ENCODE assay signal across 8 cellular contexts in genomic region chr19:1384478-1385110, GRCh38. TPM values are rescaled to one million over a fixed set of nuclear protein-coding genes. Genes with fewer than 3 reads are reported as not detected.
A peak's percentile ranks its signal among the peaks of the same experiment; 100 is the strongest.
DNase-seq lines count a peak whose midpoint lies in the region; ATAC-seq, FAIRE-seq and TF ChIP-seq lines count a peak whose summit lies in the region.

No MANE protein-coding gene starts in this region.

- no peak overlapping the region for H2AFZ ChIP-seq in HepG2 (ENCODE audit: low read length)

- H3K9me3 Mint-ChIP-seq in activated T-cell treated with anti-CD3 and anti-CD28 coated beads, Interleukin-2, amount 50 U/mL, for 24 hours = no peaks in the 10 kb centered on the region

- H3K27ac ChIP-seq in adrenal gland = peak overlapping the region in 4 of 5 donors; percentile 67 to 91 (median 84)
- H3K27ac ChIP-seq in HepG2 (ENCODE audit: extremely low read length, insufficient read depth, low read length) = peak overlapping the region; percentile 73
- peak overlapping the region; percentile 84 to 90 for H3K27ac ChIP-seq in tibial artery

- no peak for TF ChIP-seq RAD21 in HepG2 (CRISPR knock-in tag; IDR thresholded peaks at IDR 0.05)

- in situ Hi-C loops in HepG2 (cut with HindIII; ENCODE audit: extremely low pct_ligation_motif_present, low pct_unique_long_range_greater_than_20kb) = no loop called here

- ATAC-seq in HepG2 (no peak), HG02852 (IDR thresholded peaks at IDR 0.05; ENCODE audit: unreplicated experiment) (no peak)

- H3K9me3 ChIP-seq in adrenal gland (replicated peaks in 1 of 3) (no peaks in the 10 kb centered on the region), HepG2 (ENCODE audit: low read length) (no peaks in the 10 kb centered on the region), tibial artery (no peaks in the 10 kb centered on the region)

- H3K4me3 ChIP-seq in adrenal gland (peak overlapping the region in 3 of 4 donors; percentile 80 to 87 (median 87)), HepG2 (replicated peaks in 1 of 3; ENCODE audit: insufficient read depth in 1 of 3, low read depth in 2 of 3, low read length in 3 of 3) (peak overlapping the region; percentile 73 to 95 (median 94)), tibial artery (peak overlapping the region; percentile 89 to 92)

- peaks cover 27% of the 10 kb centered on the region for H3K4me1 Mint-ChIP-seq in activated T-cell treated with anti-CD3 and anti-CD28 coated beads, Interleukin-2, amount 50 U/mL, for 24 hours (ENCODE audit: low read depth)

- H3K9ac ChIP-seq in HepG2 (ENCODE audit: insufficient read depth, low read depth, low read length) = peak overlapping the region; percentile 86

- peaks cover 28 to 35% of the 10 kb centered on the region in 2 donors for H3K4me1 ChIP-seq in adrenal gland (replicated peaks in 1 of 2)
- H3K4me1 ChIP-seq in HepG2 (ENCODE audit: insufficient read depth, low read length) = peaks cover 30% of the 10 kb centered on the region
- peaks cover 0 to 31% (median 21%) of the 10 kb centered on the region in 4 donors for H3K4me1 ChIP-seq in tibial artery

- H3K27me3 ChIP-seq in adrenal gland (no peaks in the 10 kb centered on the region), HepG2 (ENCODE audit: control insufficient read depth in 1 of 2, insufficient read depth in 2 of 2, low read length in 2 of 2) (no peaks in the 10 kb centered on the region; a peak in 1 of 5 replicates), tibial artery (no peaks in the 10 kb centered on the region)

- peaks cover 38% of the 10 kb centered on the region for H3K36me3 Mint-ChIP-seq in activated T-cell treated with anti-CD3 and anti-CD28 coated beads, Interleukin-2, amount 50 U/mL, for 24 hours (ENCODE audit: low read depth)

- intact Hi-C loops in adrenal gland (cut with DNase I) (loop anchor here in 1 of 2 donors (10.0 kb wide), 1 partner anchor 100 kb away; the partner anchor contains the start of gene EFNA2), HepG2 (cut with micrococcal nuclease; ENCODE audit: unreplicated experiment) (no loop called here), tibial artery (cut with DNase I; ENCODE audit: low total_unique reads) (no loop called here)

- H3K4me2 ChIP-seq in HepG2 (ENCODE audit: low read depth, low read length) = peak overlapping the region; percentile 80

- peaks cover 3% of the 10 kb centered on the region for H3K27me3 Mint-ChIP-seq in activated T-cell treated with anti-CD3 and anti-CD28 coated beads, Interleukin-2, amount 50 U/mL, for 24 hours

- peak; percentile 57 for FAIRE-seq in HepG2 (lab: Jason Lieb, UNC)
- FAIRE-seq in GM12892 (lab: Jason Lieb, UNC) = no peak

- CTCF ChIA-PET in HepG2 (lab: Yijun Ruan, JAX; ENCODE audit: low intra/inter-chr PET ratio, low total read pairs) = no interaction called here

- TF ChIP-seq CTCF in adrenal gland (IDR thresholded peaks at IDR 0.05) (no peak), HepG2 (CRISPR knock-in tag; IDR thresholded peaks at IDR 0.05) (no peak), tibial artery (IDR thresholded peaks at IDR 0.05) (no peak)

- WGBS in adrenal gland, 4 donors = 30 to 39% (median 33%) methylated on average over 17 of the region's 17 CpGs
- WGBS in HepG2 (ENCODE audit: low lambda C conversion rate) = 26% methylated on average over 17 of the region's 17 CpGs

- TF ChIP-seq POLR2A in adrenal gland (IDR thresholded peaks at IDR 0.05) (no peak), HepG2 (IDR thresholded peaks at IDR 0.05; ENCODE audit: insufficient read depth in 1 of 2, low read depth in 2 of 2, low read length in 2 of 2) (no peak), GM12892 (IDR thresholded peaks at IDR 0.05; ENCODE audit: low read depth, low read length) (no peak)

- POLR2A ChIA-PET in HepG2 (lab: Yijun Ruan, JAX) = interaction anchor here (0.5 to 0.8 kb wide), 2 partner anchors 53 to 116 kb away, joined by 3 read pairs; partner anchors contain the start of gene CIRBP

- H3K27ac Mint-ChIP-seq in activated T-cell treated with anti-CD3 and anti-CD28 coated beads, Interleukin-2, amount 50 U/mL, for 24 hours = peak overlapping the region; percentile 84

- no TSS peak for BruUV-seq in HepG2 (replicated peaks; lab: Mats Ljungman, UMichigan)

- H4K20me1 ChIP-seq in HepG2 (ENCODE audit: insufficient read depth, low read length) = no peaks in the 10 kb centered on the region

- peaks cover 13% of the 10 kb centered on the region for H3K79me2 ChIP-seq in HepG2 (ENCODE audit: insufficient read depth, low read length)

- H3K4me3 Mint-ChIP-seq in activated T-cell treated with anti-CD3 and anti-CD28 coated beads, Interleukin-2, amount 50 U/mL, for 24 hours = peak overlapping the region; percentile 87

- H3K36me3 ChIP-seq in adrenal gland (replicated peaks in 1 of 2) (peaks cover 0 to 17% of the 10 kb centered on the region in 2 donors), HepG2 (replicated peaks in 1 of 2; ENCODE audit: control insufficient read depth in 1 of 2, insufficient read depth in 2 of 2, low read length in 2 of 2) (peaks cover 7 to 15% of the 10 kb centered on the region in 2 experiments; a peak in 4 of 5 replicates), tibial artery (peaks cover 15 to 32% (median 18%) of the 10 kb centered on the region in 3 donors)

- TF ChIP-seq EP300 in HepG2 (IDR thresholded peaks at IDR 0.05; ENCODE audit: low read depth in 2 of 2, low read length in 2 of 2) = no peak
- no peak for TF ChIP-seq EP300 in HepG2 (CRISPR knock-in tag; IDR thresholded peaks at IDR 0.05; ENCODE audit: borderline replicate concordance)

- no peak for DNase-seq in activated T-cell treated with anti-CD3 and anti-CD28 coated beads, Interleukin-2, amount 50 U/mL, for 24 hours
- DNase-seq in activated T-cell treated with anti-CD3 and anti-CD28 coated beads for 4 hours = no peak
- DNase-seq in adrenal gland = no peak
- DNase-seq in HepG2 (ENCODE audit: low spot score) = no peak
- DNase-seq in tibial artery = no peak
- no peak for DNase-seq in GM12892 (ENCODE audit: insufficient read length)
- DNase-seq in AG08395 (ENCODE audit: low spot score) = no peak

RNA-seq across cellular contexts. Expression of gene NDUFS7, which starts 0.9 kb away (rescaled TPM):
- total RNA-seq in adrenal gland = 100 to 1,000 TPM; 128 to 286 (median 157) TPM
- polyA plus RNA-seq in adrenal gland = 100 to 1,000 TPM in 2 of 3 donors, 1 to 10 TPM in 1; 4.7 to 267 (median 134) TPM
- 41.9 and 66.9 TPM in 2 replicates for total RNA-seq in HepG2 (2016; rRNA removed; fragmentation: Illumina TruSeq; extraction: Trizol)
- 18.8 and 21.5 TPM in 2 replicates for total RNA-seq in HepG2 (2016; cell fraction: cytosol; rRNA removed; fragmentation: Illumina TruSeq; extraction: Trizol; ENCODE audit: low read depth)
- 44.6 and 65.2 TPM in 2 replicates for total RNA-seq in HepG2 (2016; cell fraction: insoluble cytoplasmic fraction; rRNA removed; fragmentation: Illumina TruSeq; extraction: Trizol)
- total RNA-seq in HepG2 (2016; cell fraction: membrane; rRNA removed; fragmentation: Illumina TruSeq; extraction: Trizol) = 20.5 and 26.2 TPM in 2 replicates
- 38.7 and 47.0 TPM in 2 replicates for total RNA-seq in HepG2 (2016; cell fraction: nucleus; rRNA removed; fragmentation: Illumina TruSeq; extraction: Trizol)
- 34.3 and 39.2 TPM in 2 replicates for polyA plus RNA-seq in HepG2 (2011; rRNA removed)
- 40.7 and 105 TPM in 2 replicates for polyA plus RNA-seq in HepG2 (2011; cell fraction: cytosol; rRNA removed)
- 81.3 and 103 TPM in 2 replicates for polyA plus RNA-seq in HepG2 (2011; cell fraction: nucleus; rRNA removed)
- 23.8 and 33.4 TPM in 2 replicates for polyA plus RNA-seq in HepG2 (2012)
- polyA plus RNA-seq in HepG2 (2016; cell fraction: cytosol; fragmentation: Illumina TruSeq; extraction: Trizol; ENCODE audit: low read depth) = 23.8 and 28.5 TPM in 2 replicates
- polyA plus RNA-seq in HepG2 (2016; cell fraction: insoluble cytoplasmic fraction; fragmentation: Illumina TruSeq; extraction: Trizol; ENCODE audit: low read depth) = 44.9 and 52.6 TPM in 2 replicates
- polyA plus RNA-seq in HepG2 (2016; cell fraction: membrane; fragmentation: Illumina TruSeq; extraction: Trizol; ENCODE audit: low read depth) = 17.9 and 21.2 TPM in 2 replicates
- polyA plus RNA-seq in HepG2 (2016; cell fraction: nucleus; fragmentation: Illumina TruSeq; extraction: Trizol; ENCODE audit: insufficient read depth, low read depth) = 72.2 and 84.5 TPM in 2 replicates
- polyA minus RNA-seq in HepG2 (2011; rRNA and poly(A)+ RNA removed; ENCODE audit: low replicate concordance) = 40.5 and 74.3 TPM in 2 replicates
- polyA minus RNA-seq in HepG2 (2011; cell fraction: cytosol; rRNA and poly(A)+ RNA removed) = 34.4 and 46.1 TPM in 2 replicates
- polyA minus RNA-seq in HepG2 (2011; cell fraction: nucleus; rRNA and poly(A)+ RNA removed) = 8.9 and 9.0 TPM in 2 replicates
- 13.5 TPM for polyA plus RNA-seq in GM12892 (2012; ENCODE audit: missing spikeins)

RNA-seq across cellular contexts. Expression of gene GAMT, which starts 16.7 kb away (rescaled TPM):
- 10 to 100 TPM; 14.8 to 96.9 (median 36.3) TPM for total RNA-seq in adrenal gland
- 10 to 100 TPM in 2 of 3 donors, 1 to 10 TPM in 1; 7.4 to 84.5 (median 74.2) TPM for polyA plus RNA-seq in adrenal gland
- 113 and 124 TPM in 2 replicates for total RNA-seq in HepG2 (2016; rRNA removed; fragmentation: Illumina TruSeq; extraction: Trizol)
- total RNA-seq in HepG2 (2016; cell fraction: cytosol; rRNA removed; fragmentation: Illumina TruSeq; extraction: Trizol; ENCODE audit: low read depth) = 167 and 206 TPM in 2 replicates
- 112 and 125 TPM in 2 replicates for total RNA-seq in HepG2 (2016; cell fraction: insoluble cytoplasmic fraction; rRNA removed; fragmentation: Illumina TruSeq; extraction: Trizol)
- total RNA-seq in HepG2 (2016; cell fraction: membrane; rRNA removed; fragmentation: Illumina TruSeq; extraction: Trizol) = 130 and 170 TPM in 2 replicates
- 42.6 and 51.4 TPM in 2 replicates for total RNA-seq in HepG2 (2016; cell fraction: nucleus; rRNA removed; fragmentation: Illumina TruSeq; extraction: Trizol)
- polyA plus RNA-seq in HepG2 (2011; rRNA removed) = 115 and 120 TPM in 2 replicates
- 103 and 156 TPM in 2 replicates for polyA plus RNA-seq in HepG2 (2011; cell fraction: cytosol; rRNA removed)
- 88.3 and 90.1 TPM in 2 replicates for polyA plus RNA-seq in HepG2 (2011; cell fraction: nucleus; rRNA removed)
- 74.3 and 76.0 TPM in 2 replicates for polyA plus RNA-seq in HepG2 (2012)
- polyA plus RNA-seq in HepG2 (2016; cell fraction: cytosol; fragmentation: Illumina TruSeq; extraction: Trizol; ENCODE audit: low read depth) = 282 and 316 TPM in 2 replicates
- 152 and 183 TPM in 2 replicates for polyA plus RNA-seq in HepG2 (2016; cell fraction: insoluble cytoplasmic fraction; fragmentation: Illumina TruSeq; extraction: Trizol; ENCODE audit: low read depth)
- polyA plus RNA-seq in HepG2 (2016; cell fraction: membrane; fragmentation: Illumina TruSeq; extraction: Trizol; ENCODE audit: low read depth) = 195 and 222 TPM in 2 replicates
- polyA plus RNA-seq in HepG2 (2016; cell fraction: nucleus; fragmentation: Illumina TruSeq; extraction: Trizol; ENCODE audit: insufficient read depth, low read depth) = 119 and 134 TPM in 2 replicates
- polyA minus RNA-seq in HepG2 (2011; rRNA and poly(A)+ RNA removed; ENCODE audit: low replicate concordance) = 46.3 and 144 TPM in 2 replicates
- 48.8 and 63.0 TPM in 2 replicates for polyA minus RNA-seq in HepG2 (2011; cell fraction: cytosol; rRNA and poly(A)+ RNA removed)
- 20.3 and 21.1 TPM in 2 replicates for polyA minus RNA-seq in HepG2 (2011; cell fraction: nucleus; rRNA and poly(A)+ RNA removed)
- 12.3 TPM for polyA plus RNA-seq in GM12892 (2012; ENCODE audit: missing spikeins)

RNA-seq across cellular contexts. Expression of gene DAZAP1, which starts 22.8 kb away (rescaled TPM):
- total RNA-seq in adrenal gland = 10 to 100 TPM; 11.5 to 87.5 (median 43.8) TPM
- polyA plus RNA-seq in adrenal gland = 100 to 1,000 TPM in 1 of 3 donors, 10 to 100 TPM in 2; 60.0 to 117 (median 77.5) TPM
- 50.5 and 79.2 TPM in 2 replicates for total RNA-seq in HepG2 (2016; rRNA removed; fragmentation: Illumina TruSeq; extraction: Trizol)
- 72.9 and 77.7 TPM in 2 replicates for total RNA-seq in HepG2 (2016; cell fraction: cytosol; rRNA removed; fragmentation: Illumina TruSeq; extraction: Trizol; ENCODE audit: low read depth)
- total RNA-seq in HepG2 (2016; cell fraction: insoluble cytoplasmic fraction; rRNA removed; fragmentation: Illumina TruSeq; extraction: Trizol) = 43.4 and 84.1 TPM in 2 replicates
- total RNA-seq in HepG2 (2016; cell fraction: membrane; rRNA removed; fragmentation: Illumina TruSeq; extraction: Trizol) = 104 and 106 TPM in 2 replicates
- 38.3 and 43.3 TPM in 2 replicates for total RNA-seq in HepG2 (2016; cell fraction: nucleus; rRNA removed; fragmentation: Illumina TruSeq; extraction: Trizol)
- 58.7 and 63.3 TPM in 2 replicates for polyA plus RNA-seq in HepG2 (2011; rRNA removed)
- polyA plus RNA-seq in HepG2 (2011; cell fraction: cytosol; rRNA removed) = 37.8 and 48.2 TPM in 2 replicates
- polyA plus RNA-seq in HepG2 (2011; cell fraction: nucleus; rRNA removed) = 99.5 and 105 TPM in 2 replicates
- 48.3 and 71.8 TPM in 2 replicates for polyA plus RNA-seq in HepG2 (2012)
- polyA plus RNA-seq in HepG2 (2016; cell fraction: cytosol; fragmentation: Illumina TruSeq; extraction: Trizol; ENCODE audit: low read depth) = 108 and 114 TPM in 2 replicates
- 86.3 and 104 TPM in 2 replicates for polyA plus RNA-seq in HepG2 (2016; cell fraction: insoluble cytoplasmic fraction; fragmentation: Illumina TruSeq; extraction: Trizol; ENCODE audit: low read depth)
- 117 and 124 TPM in 2 replicates for polyA plus RNA-seq in HepG2 (2016; cell fraction: membrane; fragmentation: Illumina TruSeq; extraction: Trizol; ENCODE audit: low read depth)
- polyA plus RNA-seq in HepG2 (2016; cell fraction: nucleus; fragmentation: Illumina TruSeq; extraction: Trizol; ENCODE audit: insufficient read depth, low read depth) = 140 and 145 TPM in 2 replicates
- 26.8 and 58.6 TPM in 2 replicates for polyA minus RNA-seq in HepG2 (2011; rRNA and poly(A)+ RNA removed; ENCODE audit: low replicate concordance)
- 32.1 and 33.1 TPM in 2 replicates for polyA minus RNA-seq in HepG2 (2011; cell fraction: cytosol; rRNA and poly(A)+ RNA removed)
- polyA minus RNA-seq in HepG2 (2011; cell fraction: nucleus; rRNA and poly(A)+ RNA removed) = 35.5 and 41.4 TPM in 2 replicates
- 74.9 TPM for polyA plus RNA-seq in GM12892 (2012; ENCODE audit: missing spikeins)

RNA-seq across cellular contexts. Expression of gene RPS15, which starts 53.6 kb away (rescaled TPM):
- total RNA-seq in adrenal gland = 1,000 to 10,000 TPM in 6 of 8 donors, 100 to 1,000 TPM in 2; 929 to 3,934 (median 1,829) TPM
- polyA plus RNA-seq in adrenal gland = 1,000 to 10,000 TPM in 2 of 3 donors, 100 to 1,000 TPM in 1; 471 to 4,071 (median 2,224) TPM
- 695 and 780 TPM in 2 replicates for total RNA-seq in HepG2 (2016; rRNA removed; fragmentation: Illumina TruSeq; extraction: Trizol)
- total RNA-seq in HepG2 (2016; cell fraction: cytosol; rRNA removed; fragmentation: Illumina TruSeq; extraction: Trizol; ENCODE audit: low read depth) = 693 and 734 TPM in 2 replicates
- total RNA-seq in HepG2 (2016; cell fraction: insoluble cytoplasmic fraction; rRNA removed; fragmentation: Illumina TruSeq; extraction: Trizol) = 654 and 886 TPM in 2 replicates
- total RNA-seq in HepG2 (2016; cell fraction: membrane; rRNA removed; fragmentation: Illumina TruSeq; extraction: Trizol) = 967 and 1,125 TPM in 2 replicates
- total RNA-seq in HepG2 (2016; cell fraction: nucleus; rRNA removed; fragmentation: Illumina TruSeq; extraction: Trizol) = 240 and 299 TPM in 2 replicates
- polyA plus RNA-seq in HepG2 (2011; rRNA removed) = 1,411 and 1,504 TPM in 2 replicates
- polyA plus RNA-seq in HepG2 (2011; cell fraction: cytosol; rRNA removed) = 2,214 and 3,196 TPM in 2 replicates
- 923 and 1,023 TPM in 2 replicates for polyA plus RNA-seq in HepG2 (2011; cell fraction: nucleus; rRNA removed)
- 1,504 and 2,202 TPM in 2 replicates for polyA plus RNA-seq in HepG2 (2012)
- polyA plus RNA-seq in HepG2 (2016; cell fraction: cytosol; fragmentation: Illumina TruSeq; extraction: Trizol; ENCODE audit: low read depth) = 1,868 and 2,054 TPM in 2 replicates
- 1,628 and 1,692 TPM in 2 replicates for polyA plus RNA-seq in HepG2 (2016; cell fraction: insoluble cytoplasmic fraction; fragmentation: Illumina TruSeq; extraction: Trizol; ENCODE audit: low read depth)
- polyA plus RNA-seq in HepG2 (2016; cell fraction: membrane; fragmentation: Illumina TruSeq; extraction: Trizol; ENCODE audit: low read depth) = 2,328 and 2,419 TPM in 2 replicates
- polyA plus RNA-seq in HepG2 (2016; cell fraction: nucleus; fragmentation: Illumina TruSeq; extraction: Trizol; ENCODE audit: insufficient read depth, low read depth) = 895 and 898 TPM in 2 replicates
- polyA minus RNA-seq in HepG2 (2011; rRNA and poly(A)+ RNA removed; ENCODE audit: low replicate concordance) = 538 and 916 TPM in 2 replicates
- polyA minus RNA-seq in HepG2 (2011; cell fraction: cytosol; rRNA and poly(A)+ RNA removed) = 647 and 682 TPM in 2 replicates
- polyA minus RNA-seq in HepG2 (2011; cell fraction: nucleus; rRNA and poly(A)+ RNA removed) = 109 and 140 TPM in 2 replicates
- polyA plus RNA-seq in GM12892 (2012; ENCODE audit: missing spikeins) = 1,490 TPM
